Comparison of ENCODE assay signal across 8 cellular contexts in genomic region chr1:225428879-225429455, GRCh38. TPM values are rescaled to one million over a fixed set of nuclear protein-coding genes. Genes with fewer than 3 reads are reported as not detected.
A peak's percentile ranks its signal among the peaks of the same experiment; 100 is the strongest.
DNase-seq lines count a peak whose midpoint lies in the region; ATAC-seq and TF ChIP-seq lines count a peak whose summit lies in the region.

No MANE protein-coding gene starts in this region.

- H3K4me3 ChIP-seq in NB4 (ENCODE audit: low read depth, low read length): peak overlapping the region; percentile 73

- TF ChIP-seq POLR2A in NB4 (IDR thresholded peaks at IDR 0.05; ENCODE audit: extremely low read depth, insufficient read length): no peak

- peaks cover 29 to 40% of the 10 kb centered on the region in 2 donors for H3K4me1 Mint-ChIP-seq in natural killer cell treated with Interleukin-12 subunit alpha and Interleukin-12 subunit beta and Interleukin-15 and Interleukin-18, amount 100 ng/mL, for 72 hours (ENCODE audit: low read depth in 2 of 2)

- DNase-seq in NCI-H2171 treated with DMSO at 0.1 percent for 48 hours (lab: John Stamatoyannopoulos, UW) (peak; percentile 49), NCI-H2171 (lab: John Stamatoyannopoulos, UW) (no peak), NB4 (ENCODE audit: low read depth) (peak; percentile 89), cerebellar cortex (ENCODE audit: low spot score) (peak; percentile 15), GM19240 (ENCODE audit: insufficient read length, low spot score) (no peak)
- no peak for DNase-seq in natural killer cell treated with Interleukin-12 subunit alpha and Interleukin-12 subunit beta and Interleukin-15 and Interleukin-18, amount 100 ng/mL, for 72 hours (ENCODE audit: low spot score)
- DNase-seq in activated CD4-positive, alpha-beta T cell treated with anti-CD3 and anti-CD28 coated beads, Interleukin-2, amount 50 U/mL, for 4 hours: no peak

- H3K36me3 Mint-ChIP-seq in natural killer cell treated with Interleukin-12 subunit alpha and Interleukin-12 subunit beta and Interleukin-15 and Interleukin-18, amount 100 ng/mL, for 72 hours: no peaks in the 10 kb centered on the region

- TF ChIP-seq CTCF in NB4 (IDR thresholded peaks at IDR 0.05; ENCODE audit: low read depth, low read length): no peak

- peak overlapping the region; percentile 97 for H3K4me3 Mint-ChIP-seq in natural killer cell treated with Interleukin-12 subunit alpha and Interleukin-12 subunit beta and Interleukin-15 and Interleukin-18, amount 100 ng/mL, for 72 hours

- peak overlapping the region; percentile 67 to 76 for H3K27ac Mint-ChIP-seq in natural killer cell treated with Interleukin-12 subunit alpha and Interleukin-12 subunit beta and Interleukin-15 and Interleukin-18, amount 100 ng/mL, for 72 hours

- H3K27me3 Mint-ChIP-seq in natural killer cell treated with Interleukin-12 subunit alpha and Interleukin-12 subunit beta and Interleukin-15 and Interleukin-18, amount 100 ng/mL, for 72 hours: no peaks in the 10 kb centered on the region

- ATAC-seq in natural killer cell treated with Interleukin-12 subunit alpha and Interleukin-12 subunit beta and Interleukin-15 and Interleukin-18, amount 100 ng/mL, for 72 hours: no peak
- no peak for ATAC-seq in GM18873 (IDR thresholded peaks at IDR 0.05; ENCODE audit: low FRiP score, unreplicated experiment)

- no peaks in the 10 kb centered on the region for H3K9me3 Mint-ChIP-seq in natural killer cell treated with Interleukin-12 subunit alpha and Interleukin-12 subunit beta and Interleukin-15 and Interleukin-18, amount 100 ng/mL, for 72 hours

RNA-seq across cellular contexts. Expression of gene LBR, which starts 1.1 kb away (rescaled TPM):
- 100 to 1,000 TPM; 127 to 173 TPM for total RNA-seq in natural killer cell treated with Interleukin-12 subunit alpha and Interleukin-12 subunit beta and Interleukin-15 and Interleukin-18, amount 100 ng/mL, for 72 hours

Comparison
In these comparisons a context has a peak if more than half of its experiments do, and no peak if none do; other contexts are left out.
1. DNase-seq: peak in NCI-H2171 treated with DMSO at 0.1 percent for 48 hours (single experiment), NB4 (single experiment) and cerebellar cortex (single experiment); none in NCI-H2171 (single experiment), natural killer cell treated with Interleukin-12 subunit alpha and Interleukin-12 subunit beta and Interleukin-15 and Interleukin-18, amount 100 ng/mL, for 72 hours (single experiment), GM19240 (single experiment) and activated CD4-positive, alpha-beta T cell treated with anti-CD3 and anti-CD28 coated beads, Interleukin-2, amount 50 U/mL, for 4 hours (0 of 2).